ENCODE assay signal across 30 cellular contexts in genomic region chr22:22550789-22551434, GRCh38. TPM values are rescaled to one million over a fixed set of nuclear protein-coding genes. Genes with fewer than 3 reads are reported as not detected.
"Had no signal": no experiment of that assay in that cellular context is flagged by ENCODE, and none has a peak within 500 bp of the region (broad histone marks: within the 10 kb centered on the region; RNA-seq: fewer than 3 reads in every experiment).

No MANE protein-coding gene starts in this region.

- H3K27me3 ChIP-seq: testis, thyroid gland, tibial nerve, transverse colon, upper lobe of left lung, upper lobe of right lung, uterus, vagina had no signal

- H3K4me3 ChIP-seq: stomach, suprapubic skin, testis, thoracic aorta, thyroid gland, tibial artery, tibial nerve, transverse colon, upper lobe of left lung, upper lobe of right lung, uterus, vagina had no signal

- DNase-seq: stimulated activated CD4-positive, alpha-beta T cell treated with anti-CD3 and anti-CD28 coated beads, Interleukin-2, amount 100 ng/mL, for 48 hours; stimulated activated CD4-positive, alpha-beta T cell treated with anti-CD3 and anti-CD28 coated beads, Interleukin-4, amount 100 ng/mL, for 1 hour; stimulated activated CD4-positive, alpha-beta T cell treated with anti-CD3 and anti-CD28 coated beads, Interleukin-4, amount 100 ng/mL, for 24 hours; stimulated activated CD4-positive, alpha-beta T cell treated with anti-CD3 and anti-CD28 coated beads, Interleukin-4, amount 100 ng/mL, for 4 hours; stimulated activated CD8-positive, alpha-beta memory T cell treated with anti-CD3 and anti-CD28 coated beads, Interleukin-4, amount 100 ng/mL, for 48 hours; stimulated activated naive B cell treated with anti-CD40 and anti-IgM and Interleukin-4, amounts not matched to agents 10 μg/mL and 1 μg/mL and 100 μg/mL, for 72 hours; stimulated activated naive CD4-positive, alpha-beta T cell; stimulated activated naive CD4-positive, alpha-beta T cell treated with Interleukin-2 at 50 U/mL for 16 hours; stimulated activated naive CD8-positive, alpha-beta T cell treated with anti-CD3 and anti-CD28 coated beads, Interleukin-15, amount 100 ng/mL, for 72 hours; stimulated activated naive CD8-positive, alpha-beta T cell treated with anti-CD3 and anti-CD28 coated beads, Interleukin-15, Interleukin-2, amounts not matched to agents 100 U/mL and 50 U/mL, for 24 hours; stomach; substantia nigra; testis; thyroid gland; tibial artery; transverse colon; trophoblast cell; upper lobe of left lung; upper lobe of right lung; uterus had no signal

- H3K9me3 ChIP-seq: stomach, suprapubic skin, testis, thoracic aorta, thyroid gland, tibial artery, tibial nerve, transverse colon, upper lobe of left lung, upper lobe of right lung, uterus, vagina had no signal

- H3K4me1 ChIP-seq: stomach, suprapubic skin, testis, thyroid gland, tibial artery, tibial nerve, transverse colon, upper lobe of left lung, upper lobe of right lung, uterus, vagina had no signal

- H3K27ac ChIP-seq: stomach, suprapubic skin, testis, thoracic aorta, thyroid gland, tibial artery, tibial nerve, transverse colon, upper lobe of left lung, upper lobe of right lung, uterus, vagina had no signal

- ATAC-seq: stimulated activated effector memory CD8-positive, alpha-beta T cell treated with anti-CD3 and anti-CD28 coated beads, Interleukin-12 subunit alpha, Interleukin-12 subunit beta, amount 100 ng/mL, for 72 hours; stimulated activated memory B cell treated with anti-CD40 and anti-IgM and Interleukin-4, amounts not matched to agents 10 μg/mL and 1 μg/mL and 100 μg/mL, for 72 hours; stimulated activated naive B cell treated with anti-CD40 and anti-IgM and Interleukin-4, amounts not matched to agents 10 μg/mL and 1 μg/mL and 100 μg/mL, for 72 hours; stimulated activated naive CD8-positive, alpha-beta T cell treated with anti-CD3 and anti-CD28 coated beads, Interleukin-15, amount 100 ng/mL, for 72 hours; stimulated activated naive CD8-positive, alpha-beta T cell treated with anti-CD3 and anti-CD28 coated beads, Interleukin-15, Interleukin-2, amounts not matched to agents 100 U/mL and 50 U/mL, for 24 hours; upper lobe of right lung had no signal

- H3K36me3 ChIP-seq: stomach, suprapubic skin, thoracic aorta, thyroid gland, tibial artery, tibial nerve, transverse colon, upper lobe of left lung, upper lobe of right lung, uterus, vagina had no signal

RNA-seq across cellular contexts. Expression of gene PRAME, which starts 8.2 kb away (rescaled TPM):
- total RNA-seq: stomach, subcutaneous adipose tissue, suprapubic skin, temporal lobe, thoracic aorta, tibial nerve, upper lobe of right lung, ureter, urinary bladder, vagina had no signal
- polyA plus RNA-seq: stomach, urinary bladder had no signal

RNA-seq across cellular contexts. Expression of gene ZNF280A, which starts 30.8 kb away (rescaled TPM):
- total RNA-seq: stomach, subcutaneous adipose tissue, suprapubic skin, temporal lobe, thoracic aorta, thyroid gland, transverse colon, upper lobe of left lung, upper lobe of right lung, ureter, urinary bladder, uterus, vagina had no signal
- polyA plus RNA-seq: stomach, urinary bladder had no signal

RNA-seq across cellular contexts. Expression of gene ZNF280B, which starts 42.4 kb away (rescaled TPM):
- total RNA-seq: thoracic aorta had no signal
